8 cellular contexts compared by ENCODE assay signal in genomic region chr3:159266779-159267178, GRCh38.
DNase-seq lines count a peak whose midpoint lies in the region; ATAC-seq and TF ChIP-seq lines count a peak whose summit lies in the region.

No MANE protein-coding gene starts in this region.

- H3K9me3 ChIP-seq in PC-3 (ENCODE audit: low read length): no peaks in the 10 kb centered on the region
- H3K9me3 ChIP-seq in effector memory CD4-positive, alpha-beta T cell (ENCODE audit: control insufficient read depth, low read length): no peaks in the 10 kb centered on the region

- no peaks in the 10 kb centered on the region for H3K4me1 Mint-ChIP-seq in activated CD4-positive, alpha-beta T cell treated with anti-CD3 and anti-CD28 coated beads for 36 hours

- intact Hi-C loops in activated CD4-positive, alpha-beta T cell treated with anti-CD3 and anti-CD28 coated beads for 36 hours (cut with DNase I, micrococcal nuclease): loop anchor here in 1 of 2 experiments (1.0 kb wide), 1 partner anchor 539 kb away; no protein-coding TSS in a partner anchor
- intact Hi-C loops in PC-3 (cut with micrococcal nuclease): loop anchor here (10.0 kb wide), 2 partner anchors 348 to 618 kb away; no protein-coding TSS in a partner anchor

- no peaks in the 10 kb centered on the region for H3K27me3 ChIP-seq in PC-3 (ENCODE audit: low read length)
- H3K27me3 ChIP-seq in effector memory CD4-positive, alpha-beta T cell (replicated peaks; ENCODE audit: control insufficient read depth, insufficient read depth, low read length, poor library complexity, severe bottlenecking): no peaks in the 10 kb centered on the region

- H4K20me1 ChIP-seq in PC-3 (ENCODE audit: low read length): no peaks in the 10 kb centered on the region

- H3F3A ChIP-seq in PC-3 (ENCODE audit: low read length, unreplicated experiment): no peaks in the 10 kb centered on the region

- no peaks in the 10 kb centered on the region for H3K4me1 ChIP-seq in PC-3 (ENCODE audit: insufficient read depth, low read length)
- no peaks in the 10 kb centered on the region for H3K4me1 ChIP-seq in effector memory CD4-positive, alpha-beta T cell (ENCODE audit: control insufficient read depth, insufficient read depth, low read length, poor library complexity, severe bottlenecking)

- no peak for ATAC-seq in activated CD4-positive, alpha-beta T cell treated with anti-CD3 and anti-CD28 coated beads for 36 hours
- ATAC-seq in HG03196 (IDR thresholded peaks at IDR 0.05; ENCODE audit: unreplicated experiment): peak; percentile 51
- ATAC-seq in PC-3: peak; percentile 60; the same call in 1 of the 2 replicates

- CTCF ChIA-PET in activated CD4-positive, alpha-beta T cell treated with anti-CD3 and anti-CD28 coated beads for 36 hours (lab: Charles Lee): interaction anchor here (0.6 to 3.6 kb wide), 5 partner anchors 14 to 982 kb away, joined by 3 to 24 read pairs (median 6); no protein-coding TSS in a partner anchor
- CTCF ChIA-PET in PC-3 (lab: Charles Lee): interaction anchor here (0.6 to 0.8 kb wide), 3 partner anchors 191 to 750 kb away, joined by 3 to 4 read pairs (median 3); no protein-coding TSS in a partner anchor

- H3K9me3 Mint-ChIP-seq in activated CD4-positive, alpha-beta T cell treated with anti-CD3 and anti-CD28 coated beads for 36 hours (ENCODE audit: low read depth): no peaks in the 10 kb centered on the region

- no peak overlapping the region for H3K9ac ChIP-seq in PC-3 (ENCODE audit: low read length)

- no peaks in the 10 kb centered on the region for H3K9me2 ChIP-seq in PC-3 (replicated peaks; ENCODE audit: low read length)

- peak; percentile 81 for TF ChIP-seq CTCF in PC-3 (conservative IDR thresholded peaks at IDR 0.05; ENCODE audit: low read depth, low read length)

- H3K4me3 Mint-ChIP-seq in activated CD4-positive, alpha-beta T cell treated with anti-CD3 and anti-CD28 coated beads for 36 hours: no peak overlapping the region

- no peaks in the 10 kb centered on the region for H3K36me3 Mint-ChIP-seq in activated CD4-positive, alpha-beta T cell treated with anti-CD3 and anti-CD28 coated beads for 36 hours (ENCODE audit: low read depth)

- H3K4me3 ChIP-seq in PC-3 (ENCODE audit: low read length): no peak overlapping the region
- no peak overlapping the region for H3K4me3 ChIP-seq in effector memory CD4-positive, alpha-beta T cell (ENCODE audit: insufficient read depth, low read depth, low read length, poor library complexity, severe bottlenecking)

- no peak overlapping the region for H3K27ac ChIP-seq in PC-3 (ENCODE audit: low read length)
- no peak overlapping the region for H3K27ac ChIP-seq in effector memory CD4-positive, alpha-beta T cell (ENCODE audit: insufficient read depth, low read length, poor library complexity, severe bottlenecking)

- POLR2A ChIA-PET in activated CD4-positive, alpha-beta T cell treated with anti-CD3 and anti-CD28 coated beads for 36 hours (lab: Charles Lee): no interaction called here
- POLR2A ChIA-PET in PC-3 (lab: Charles Lee; ENCODE audit: unreplicated experiment): interaction anchor here (0.6 kb wide), 1 partner anchor 282 kb away, joined by 3 read pairs; no protein-coding TSS in a partner anchor

- BruUV-seq in PC-3 (replicated peaks; lab: Mats Ljungman, UMichigan): no TSS peak

- no peak overlapping the region for H3K4me2 ChIP-seq in PC-3 (ENCODE audit: low read length)

- H3K27me3 Mint-ChIP-seq in activated CD4-positive, alpha-beta T cell treated with anti-CD3 and anti-CD28 coated beads for 36 hours: peaks cover 6% of the 10 kb centered on the region

- H2AFZ ChIP-seq in PC-3 (ENCODE audit: low read length): no peak overlapping the region

- H3K36me3 ChIP-seq in PC-3 (ENCODE audit: low read depth, low read length): no peaks in the 10 kb centered on the region
- H3K36me3 ChIP-seq in effector memory CD4-positive, alpha-beta T cell (ENCODE audit: control insufficient read depth, insufficient read depth, low read length): no peaks in the 10 kb centered on the region

- H3K79me2 ChIP-seq in PC-3 (ENCODE audit: low read length): no peaks in the 10 kb centered on the region

- H3K27ac Mint-ChIP-seq in activated CD4-positive, alpha-beta T cell treated with anti-CD3 and anti-CD28 coated beads for 36 hours: no peak overlapping the region

- peak; percentile 46 for DNase-seq in activated CD4-positive, alpha-beta T cell treated with anti-CD3 and anti-CD28 coated beads for 36 hours
- DNase-seq in activated CD4-positive, alpha-beta T cell treated with anti-CD3 and anti-CD28 coated beads for 1 hour: no peak
- DNase-seq in PC-3: peak; percentile 82
- DNase-seq in glomerular visceral epithelial cell (ENCODE audit: extremely low spot score): peak; percentile 12
- no peak for DNase-seq in effector memory CD4-positive, alpha-beta T cell
- DNase-seq in NCI-H2029 treated with DMSO at 0.1 percent for 48 hours (lab: John Stamatoyannopoulos, UW): no peak
- no peak for DNase-seq in T1000 (lab: John Stamatoyannopoulos, UW)

Comparison
In these comparisons a context has a peak if more than half of its experiments do, and no peak if none do; other contexts are left out.
1. DNase-seq: peak in activated CD4-positive, alpha-beta T cell treated with anti-CD3 and anti-CD28 coated beads for 36 hours (single experiment), PC-3 (single experiment) and glomerular visceral epithelial cell (single experiment); none in activated CD4-positive, alpha-beta T cell treated with anti-CD3 and anti-CD28 coated beads for 1 hour (single experiment), effector memory CD4-positive, alpha-beta T cell (0 of 3), NCI-H2029 treated with DMSO at 0.1 percent for 48 hours (single experiment) and T1000 (single experiment).